ENCODE assay signal across 22 cellular contexts in genomic region chr7:22628112-22628511, GRCh38.
"Had no signal": no experiment of that assay in that cellular context is flagged by ENCODE, and none has a peak within 500 bp of the region (broad histone marks: within the 10 kb centered on the region; RNA-seq: fewer than 3 reads in every experiment).

No MANE protein-coding gene starts in this region.

- H3K27ac ChIP-seq: adrenal gland, foreskin keratinocyte, lower lobe of right lung, right lobe of liver, skin epidermis, stomach, suprapubic skin, tibial nerve had no signal

- H3K9me3 ChIP-seq: adrenal gland, lower lobe of right lung, right lobe of liver, stomach, suprapubic skin, tibial nerve had no signal

- ATAC-seq: activated T-cell treated with anti-CD3 and anti-CD28 coated beads, Interleukin-2, amount 50 U/mL, for 4 hours; foreskin keratinocyte; left lobe of liver; lower lobe of right lung; right lobe of liver; stimulated activated effector memory CD8-positive, alpha-beta T cell treated with anti-CD3 and anti-CD28 coated beads, Interleukin-12 subunit alpha, Interleukin-12 subunit beta, amount 100 ng/mL, for 72 hours had no signal

- H3K27me3 ChIP-seq: adrenal gland, foreskin keratinocyte, right lobe of liver, stomach, suprapubic skin, tibial nerve had no signal

- H3K4me1 ChIP-seq: adrenal gland, foreskin keratinocyte, right lobe of liver, suprapubic skin had no signal

- H3K4me3 ChIP-seq: adrenal gland, lower lobe of right lung, right lobe of liver, skin epidermis, stomach, suprapubic skin, tibial nerve had no signal

- DNase-seq: activated CD4-positive, alpha-beta T cell treated with anti-CD3 and anti-CD28 coated beads for 4 hours; activated CD4-positive, alpha-beta T cell treated with anti-CD3 and anti-CD28 coated beads, Interleukin-2, amount 50 U/mL, for 48 hours; activated CD4-positive, CD25-positive, alpha-beta regulatory T cell; activated CD8-positive, alpha-beta memory T cell treated with anti-CD3 and anti-CD28 coated beads, Interleukin-2, amount 50 U/mL, for 48 hours; activated naive CD4-positive, alpha-beta T cell; activated T-cell treated with anti-CD3 and anti-CD28 coated beads, Interleukin-2, amount 50 U/mL, for 4 hours; adrenal gland; effector memory CD4-positive, alpha-beta T cell; foreskin keratinocyte; immature natural killer cell; lower lobe of right lung; mesendoderm; naive B cell; nucleus accumbens; right lobe of liver; stimulated activated CD4-positive, alpha-beta T cell treated with anti-CD3 and anti-CD28 coated beads, Interleukin-2, amount 100 ng/mL, for 24 hours; stomach had no signal

- H3K36me3 ChIP-seq: adrenal gland, lower lobe of right lung, right lobe of liver, stomach, suprapubic skin, tibial nerve had no signal
